In genomic region chr5:31479706-31480105, GRCh38 we compare ENCODE assay signal across 20 cellular contexts.
"Had no signal": no experiment of that assay in that cellular context is flagged by ENCODE, and none has a peak within 500 bp of the region (broad histone marks: within the 10 kb centered on the region; RNA-seq: fewer than 3 reads in every experiment).

No MANE protein-coding gene starts in this region.

- ATAC-seq: activated CD8-positive, alpha-beta T cell treated with anti-CD3 and anti-CD28 coated beads for 36 hours; natural killer cell treated with Interleukin-12 subunit alpha and Interleukin-12 subunit beta and Interleukin-15 and Interleukin-18, amount 100 ng/mL, for 72 hours; right cardiac atrium had no signal

- H3K4me1 ChIP-seq: breast epithelium, esophagus squamous epithelium, spleen, tibial nerve had no signal

- H3K4me3 ChIP-seq: breast epithelium, esophagus squamous epithelium, left ventricle myocardium inferior, lung, spleen, tibial nerve had no signal

- H3K27ac ChIP-seq: breast epithelium, epithelial cell of prostate, esophagus squamous epithelium, left ventricle myocardium inferior, spleen, tibial nerve had no signal

- DNase-seq: activated B cell treated with CpG ODN at 0.5 μM for 24 hours; activated CD4-positive, alpha-beta T cell treated with anti-CD3 and anti-CD28 coated beads, Interleukin-2, amount 50 U/mL, for 1 hour; activated CD8-positive, alpha-beta T cell treated with anti-CD3 and anti-CD28 coated beads for 36 hours; activated T-cell treated with anti-CD3 and anti-CD28 coated beads, Interleukin-2, amount 50 U/mL, for 48 hours; central memory CD4-positive, alpha-beta T cell; dermis blood vessel endothelial cell; effector CD4-positive, alpha-beta T cell; esophagus squamous epithelium; foreskin melanocyte; left ventricle myocardium inferior; mesendoderm; posterior cingulate gyrus; right cardiac atrium; spleen; stimulated activated naive CD4-positive, alpha-beta T cell treated with Interleukin-2 at 50 U/mL for 16 hours had no signal

- H3K9me3 ChIP-seq: breast epithelium, esophagus squamous epithelium, left ventricle myocardium inferior, spleen, tibial nerve had no signal

- H3K27me3 ChIP-seq: breast epithelium, esophagus squamous epithelium, spleen, tibial nerve had no signal
